In genomic region chr10:61124748-61125147, GRCh38 we compare ENCODE assay signal across 21 cellular contexts.
A peak's percentile ranks its signal among the peaks of the same experiment; 100 is the strongest.
DNase-seq lines count a peak whose midpoint lies in the region; ATAC-seq and TF ChIP-seq lines count a peak whose summit lies in the region.
"Had no signal": no experiment of that assay in that cellular context is flagged by ENCODE, and none has a peak within 500 bp of the region (broad histone marks: within the 10 kb centered on the region; RNA-seq: fewer than 3 reads in every experiment).

No MANE protein-coding gene starts in this region.

- no peaks in the 10 kb centered on the region for H3F3A ChIP-seq in GM23338 (replicated peaks; ENCODE audit: low read depth)

- H3K4me3 ChIP-seq in GM23338 = no peak overlapping the region
- H3K4me3 ChIP-seq in coronary artery = no peak overlapping the region
- H3K4me3 ChIP-seq: A549 had no signal

- no peaks in the 10 kb centered on the region for H4K20me1 ChIP-seq in GM23338 (replicated peaks; ENCODE audit: insufficient read depth)

- H3K4me1 ChIP-seq in GM23338 (ENCODE audit: insufficient read depth) = no peaks in the 10 kb centered on the region
- H3K4me1 ChIP-seq: A549, BE2C, Caco-2 had no signal

- H3K36me3 Mint-ChIP-seq in GM23338 (ENCODE audit: low read depth) (no peaks in the 10 kb centered on the region), memory B cell (peaks cover 2% of the 10 kb centered on the region)
- H3K36me3 Mint-ChIP-seq: CD4-positive, CD25-positive, alpha-beta regulatory T cell; T-cell had no signal

- no peaks in the 10 kb centered on the region; the same call in 2 of the 3 replicates for H3K4me1 Mint-ChIP-seq in GM23338
- H3K4me1 Mint-ChIP-seq in memory B cell = peaks cover 37% of the 10 kb centered on the region
- H3K4me1 Mint-ChIP-seq: T-cell had no signal

- H3K9me2 ChIP-seq in GM23338 (ENCODE audit: insufficient read depth) = peaks cover 3% of the 10 kb centered on the region; the same call in 1 of the 2 replicates

- H3K9me3 Mint-ChIP-seq in GM23338 (no peaks in the 10 kb centered on the region), memory B cell (no peaks in the 10 kb centered on the region)
- H3K9me3 Mint-ChIP-seq: T-cell had no signal

- no peaks in the 10 kb centered on the region for H3K36me3 ChIP-seq in GM23338 (ENCODE audit: insufficient read depth)
- H3K36me3 ChIP-seq: BE2C had no signal

- peak overlapping the region; percentile 87 for H2AFZ ChIP-seq in GM23338

- H3K4me2 ChIP-seq in GM23338 = no peak overlapping the region
- H3K4me2 ChIP-seq: A549 had no signal

- no peak overlapping the region for H3K27ac Mint-ChIP-seq in GM23338
- H3K27ac Mint-ChIP-seq in memory B cell = peak overlapping the region; percentile 90
- H3K27ac Mint-ChIP-seq: CD4-positive, CD25-positive, alpha-beta regulatory T cell; T-cell had no signal

- H3K27ac ChIP-seq in C4-2B (peak overlapping the region; percentile 60; the same call in 1 of the 2 replicates), GM23338 (ENCODE audit: low read depth) (no peak overlapping the region), coronary artery (no peak overlapping the region)
- H3K27ac ChIP-seq: A549 had no signal

- H3K4me3 Mint-ChIP-seq in GM23338 = no peak overlapping the region
- peak overlapping the region; percentile 30 for H3K4me3 Mint-ChIP-seq in memory B cell
- H3K4me3 Mint-ChIP-seq: CD4-positive, CD25-positive, alpha-beta regulatory T cell; T-cell had no signal

- no peak for DNase-seq in GM23338 (ENCODE audit: low spot score)
- DNase-seq in RPMI8226 = peak; percentile 4
- no peak for DNase-seq in memory B cell (ENCODE audit: low spot score in 2 of 2)
- DNase-seq in COR-L47 (lab: John Stamatoyannopoulos, UW) = no peak
- DNase-seq in COLO829 (ENCODE audit: low spot score) = no peak
- DNase-seq in coronary artery (ENCODE audit: low spot score) = no peak
- DNase-seq in HUDEP-2 (lab: John Stamatoyannopoulos, UW; ENCODE audit: unreplicated experiment in 76 of 76) = no peak
- DNase-seq: BE2C; Caco-2; CD4-positive, CD25-positive, alpha-beta regulatory T cell; DMS79 treated with DMSO at 0.1 percent for 48 hours; KG1; NCI-H1417 treated with DMSO at 0.1 percent for 48 hours; NCI-H187; NCI-H526; T-cell had no signal

- H3K27me3 ChIP-seq in GM23338 (ENCODE audit: insufficient read depth) = no peaks in the 10 kb centered on the region
- H3K27me3 ChIP-seq: BE2C had no signal

- ATAC-seq in GM23338 = no peak
- ATAC-seq in memory B cell (ENCODE audit: low read depth) = peak; percentile 69
- ATAC-seq: A549, HepG2, Panc1, SK-N-SH treated with all-trans-retinoic acid at 6 μM for 48 hours, T-cell had no signal

- H3K27me3 Mint-ChIP-seq in GM23338 (ENCODE audit: insufficient read depth, low read depth, poor library complexity) (peaks cover 2% of the 10 kb centered on the region), memory B cell (no peaks in the 10 kb centered on the region)

- no peaks in the 10 kb centered on the region for H3K79me2 ChIP-seq in GM23338 (replicated peaks; ENCODE audit: insufficient read depth)

- TF ChIP-seq CTCF in C4-2B (conservative IDR thresholded peaks at IDR 0.05) = no peak
- no peak for TF ChIP-seq CTCF in GM23338 (conservative IDR thresholded peaks at IDR 0.05; ENCODE audit: low read depth in 2 of 2)
- no peak for TF ChIP-seq CTCF in coronary artery (IDR thresholded peaks at IDR 0.05)

TF ChIP-seq in GM23338, 12 proteins besides CTCF, POLR2A, EP300 and RAD21 (continues in another document):
- TF ChIP-seq EZH2 (IDR thresholded peaks at IDR 0.05; ENCODE audit: low read depth, unreplicated experiment) (no peak), EZH2phosphoT487 (IDR thresholded peaks at IDR 0.05; ENCODE audit: unreplicated experiment) (no peak), NANOG (IDR thresholded peaks at IDR 0.05; ENCODE audit: borderline replicate concordance) (no peak), REST (IDR thresholded peaks at IDR 0.05; ENCODE audit: unreplicated experiment) (no peak), ZNF462 (CRISPR knock-in tag; IDR thresholded peaks at IDR 0.05) (no peak), JUNB (IDR thresholded peaks at IDR 0.05; ENCODE audit: unreplicated experiment) (no peak), POLR2AphosphoS5 (IDR thresholded peaks at IDR 0.05; ENCODE audit: low read depth) (no peak), STAT1 (IDR thresholded peaks at IDR 0.05; ENCODE audit: unreplicated experiment) (no peak)
